3 cellular contexts compared by ENCODE assay signal in genomic region chr3:133732233-133732632, GRCh38. TPM values are rescaled to one million over a fixed set of nuclear protein-coding genes. Genes with fewer than 3 reads are reported as not detected.
"Had no signal": no experiment of that assay in that cellular context is flagged by ENCODE, and none has a peak within 500 bp of the region (broad histone marks: within the 10 kb centered on the region; RNA-seq: fewer than 3 reads in every experiment).

No MANE protein-coding gene starts in this region.

RNA-seq across cellular contexts. Expression of gene TF, which starts 14.0 kb away (rescaled TPM):
- total RNA-seq: GM23248, H4, H7 had no signal
